ENCODE assay signal across 18 cellular contexts in the genomic region with DNA sequence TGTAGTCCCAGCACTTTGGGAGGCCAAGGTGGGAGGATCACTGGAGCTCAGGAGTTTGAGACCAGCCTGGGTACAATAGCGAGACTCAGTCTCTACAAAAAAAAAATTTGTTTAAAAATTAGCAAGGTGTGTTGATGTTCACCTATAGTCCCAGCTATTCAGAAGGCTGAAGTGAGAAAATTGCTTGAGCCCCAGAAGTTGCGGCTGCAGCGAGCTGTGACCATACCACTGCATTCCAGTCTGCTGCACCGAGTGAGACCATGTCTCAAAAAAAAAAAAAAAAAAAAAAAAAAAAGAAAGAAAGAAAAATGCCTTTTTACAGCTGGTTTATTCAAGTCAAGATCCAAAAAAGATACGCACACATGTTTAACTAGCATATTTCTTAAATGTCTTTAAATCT. TPM values are rescaled to one million over a fixed set of nuclear protein-coding genes. Genes with fewer than 3 reads are reported as not detected.
A peak's percentile ranks its signal among the peaks of the same experiment; 100 is the strongest.
DNase-seq lines count a peak whose midpoint lies in the region; ATAC-seq and TF ChIP-seq lines count a peak whose summit lies in the region.
"Had no signal": no experiment of that assay in that cellular context is flagged by ENCODE, and none has a peak within 500 bp of the region (broad histone marks: within the 10 kb centered on the region; RNA-seq: fewer than 3 reads in every experiment).

No MANE protein-coding gene starts in this region.

- 88 to 90% methylated on average over 5 of the region's 5 CpGs for WGBS in heart right ventricle, 2 donors

- no peaks in the 10 kb centered on the region for H3K9me2 ChIP-seq in MM.1S (replicated peaks; ENCODE audit: insufficient read depth, low read length)

- no peaks in the 10 kb centered on the region for H3K9me3 ChIP-seq in heart right ventricle
- no peaks in the 10 kb centered on the region for H3K9me3 ChIP-seq in MM.1S (replicated peaks; ENCODE audit: insufficient read depth, low read length)
- H3K9me3 ChIP-seq: HAP-1 had no signal

- H3K79me2 ChIP-seq in MM.1S (ENCODE audit: low read length) = no peaks in the 10 kb centered on the region

- no peak overlapping the region for H2AFZ ChIP-seq in MM.1S (ENCODE audit: low read length)

- intact Hi-C loops in Right ventricle myocardium superior (cut with DNase I) (no loop called here), heart right ventricle (cut with DNase I) (loop anchor here in 1 of 10 donors (10.0 kb wide), 1 partner anchor 79 kb away; no protein-coding TSS in a partner anchor)

- H3K27me3 ChIP-seq in heart right ventricle = no peaks in the 10 kb centered on the region
- no peaks in the 10 kb centered on the region for H3K27me3 ChIP-seq in MM.1S (replicated peaks; ENCODE audit: insufficient read depth, low read length)

- peaks cover 0 to 18% (median 7%) of the 10 kb centered on the region in 9 donors for H3K36me3 ChIP-seq in heart right ventricle
- no peaks in the 10 kb centered on the region for H3K36me3 ChIP-seq in MM.1S (replicated peaks; ENCODE audit: insufficient read depth, low read length)
- H3K36me3 ChIP-seq: HAP-1 had no signal

- DNase-seq in Right ventricle myocardium superior (peak; percentile 6), heart right ventricle (no peak), MM.1S (peak; percentile 3), islet precursor cell (peak; percentile 50)
- DNase-seq in NK-92 treated with Interleukin-12 subunit alpha and Interleukin-12 subunit beta, amount 100 ng/mL, for 24 hours (lab: John Stamatoyannopoulos, UW) = no peak
- DNase-seq: C1 segment of cervical spinal cord; Calu3; CD4-positive, alpha-beta memory T cell; COR-L47; DMS153; DND-41; GDM1; GOT3; HFFc6 had no signal

- H3K27ac ChIP-seq in heart right ventricle (no peak overlapping the region), MM.1S (ENCODE audit: low read length) (no peak overlapping the region)

- H3F3A ChIP-seq in MM.1S (ENCODE audit: insufficient read depth, low read length) = no peaks in the 10 kb centered on the region

- ATAC-seq in Right ventricle myocardium superior (ENCODE audit: poor library complexity) (no peak), heart right ventricle (no peak), GM21528 (IDR thresholded peaks at IDR 0.05; ENCODE audit: low FRiP score, unreplicated experiment) (no peak), GM19467 (IDR thresholded peaks at IDR 0.05; ENCODE audit: unreplicated experiment) (no peak)
- ATAC-seq: GM12878 had no signal

- TF ChIP-seq CTCF in heart right ventricle (IDR thresholded peaks at IDR 0.05) (no peak), MM.1S (IDR thresholded peaks at IDR 0.05; ENCODE audit: low read length) (no peak)

- H3K4me1 ChIP-seq in heart right ventricle (no peaks in the 10 kb centered on the region), MM.1S (ENCODE audit: low read length) (no peaks in the 10 kb centered on the region)
- H3K4me1 ChIP-seq: HAP-1 had no signal

- H3K9ac ChIP-seq in MM.1S (ENCODE audit: low read length) = no peak overlapping the region

- no peak overlapping the region for H3K4me2 ChIP-seq in MM.1S (ENCODE audit: low read depth, low read length)

- H3K4me3 ChIP-seq in heart right ventricle (no peak overlapping the region), MM.1S (ENCODE audit: low read length) (no peak overlapping the region)
- H3K4me3 ChIP-seq: GM12878, HAP-1 had no signal

- H4K20me1 ChIP-seq in MM.1S (ENCODE audit: insufficient read depth, low read length) = no peaks in the 10 kb centered on the region

RNA-seq across cellular contexts. Expression of a gene that starts 17.0 kb away (rescaled TPM):
- total RNA-seq in Right ventricle myocardium superior = 5.4 TPM
- 1 to 10 TPM in 9 of 10 donors, under 1 TPM in 1; 0.67 to 5.4 (median 2.5) TPM for total RNA-seq in heart right ventricle
- 1 to 10 TPM in 1 of 2 donors, under 1 TPM in 1; 0.36 to 7.6 TPM for polyA plus RNA-seq in heart right ventricle

Comparison
In these comparisons a context has a peak if more than half of its experiments do, and no peak if none do; other contexts are left out.
1. DNase-seq: peak in Right ventricle myocardium superior (single experiment), MM.1S (single experiment) and islet precursor cell (single experiment); none in heart right ventricle (0 of 2) and NK-92 treated with Interleukin-12 subunit alpha and Interleukin-12 subunit beta, amount 100 ng/mL, for 24 hours (single experiment).